Comparison of ENCODE assay signal across 20 cellular contexts in the genomic region with DNA sequence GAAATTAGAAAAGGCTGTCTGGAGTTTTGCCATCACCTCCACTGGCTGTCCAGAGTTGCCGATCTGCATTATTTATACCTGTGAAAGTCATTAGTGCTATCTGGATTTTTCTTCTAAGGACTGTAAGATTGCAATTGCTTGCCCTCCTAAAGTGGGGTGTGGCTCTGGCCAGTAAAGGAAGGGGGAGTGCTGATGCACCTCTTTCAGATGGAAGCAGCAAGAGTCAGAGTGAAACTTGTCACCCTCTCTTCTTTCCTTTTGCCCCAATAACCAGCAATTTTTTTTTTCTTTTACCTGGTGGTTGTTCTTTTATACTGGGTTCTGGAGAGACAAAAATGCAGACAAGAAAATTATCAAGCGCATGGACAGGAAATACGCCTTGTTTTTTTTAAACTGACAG.
DNase-seq lines count a peak whose midpoint lies in the region; ATAC-seq and TF ChIP-seq lines count a peak whose summit lies in the region.
"Had no signal": no experiment of that assay in that cellular context is flagged by ENCODE, and none has a peak within 500 bp of the region (broad histone marks: within the 10 kb centered on the region; RNA-seq: fewer than 3 reads in every experiment).

No MANE protein-coding gene starts in this region.

- DNase-seq in GM23338 (ENCODE audit: low spot score) (no peak), endothelial cell (ENCODE audit: low spot score) (no peak), NCI-H446 treated with DMSO at 0.1 percent for 48 hours (lab: John Stamatoyannopoulos, UW) (no peak), NCI-H1436 treated with DMSO at 0.1 percent for 48 hours (lab: John Stamatoyannopoulos, UW) (no peak), cerebellar cortex (ENCODE audit: low spot score) (no peak)
- DNase-seq: 8988T; ACHN; AML-193; BE2C; CD4-positive, alpha-beta T cell; CD8-positive, alpha-beta memory T cell; DMS 273 treated with DMSO at 0.1 percent for 48 hours; GF-D8; GM23248; H9 had no signal

- TF ChIP-seq CTCF in GM23338 (conservative IDR thresholded peaks at IDR 0.05; ENCODE audit: low read depth in 2 of 2) (no peak), endothelial cell (IDR thresholded peaks at IDR 0.05; ENCODE audit: unreplicated experiment) (no peak)

- H3K27ac Mint-ChIP-seq in GM23338 (no peak overlapping the region), endothelial cell (ENCODE audit: unreplicated experiment) (peak overlapping the region; percentile 30)
- no peak overlapping the region for H3K27ac Mint-ChIP-seq in activated T-helper 17 cell treated with anti-CD3 and anti-CD28 coated beads, Interleukin-2, amount 50 U/mL, for 72 hours
- H3K27ac Mint-ChIP-seq: CD4-positive, alpha-beta T cell; CD8-positive, alpha-beta memory T cell had no signal

- no peaks in the 10 kb centered on the region for H3K36me3 ChIP-seq in GM23338 (ENCODE audit: insufficient read depth)
- H3K36me3 ChIP-seq: BE2C; BLaER1 treated with 17β-estradiol and CSF1 and Interleukin-3, amounts not matched to agents 10 nM and 100 nM had no signal

- no peaks in the 10 kb centered on the region for H3K9me3 Mint-ChIP-seq in GM23338
- H3K9me3 Mint-ChIP-seq in activated T-helper 17 cell treated with anti-CD3 and anti-CD28 coated beads, Interleukin-2, amount 50 U/mL, for 72 hours, result no peaks in the 10 kb centered on the region
- no peaks in the 10 kb centered on the region for H3K9me3 Mint-ChIP-seq in endothelial cell (ENCODE audit: unreplicated experiment)
- H3K9me3 Mint-ChIP-seq: CD14-positive monocyte; CD4-positive, alpha-beta T cell; CD8-positive, alpha-beta memory T cell had no signal

- no peaks in the 10 kb centered on the region for H3K79me2 ChIP-seq in GM23338 (replicated peaks; ENCODE audit: insufficient read depth)

- no peak for ATAC-seq in GM23338
- peak; percentile 21 for ATAC-seq in activated T-helper 17 cell treated with anti-CD3 and anti-CD28 coated beads, Interleukin-2, amount 50 U/mL, for 72 hours (replicated peaks)
- ATAC-seq: A549, HCT116 had no signal

- H3K9me2 ChIP-seq in GM23338 (ENCODE audit: insufficient read depth), result no peaks in the 10 kb centered on the region

- H3K27me3 Mint-ChIP-seq in GM23338 (ENCODE audit: insufficient read depth, low read depth, poor library complexity) (peaks cover 2% of the 10 kb centered on the region), endothelial cell (ENCODE audit: unreplicated experiment) (no peaks in the 10 kb centered on the region)
- H3K27me3 Mint-ChIP-seq in activated T-helper 17 cell treated with anti-CD3 and anti-CD28 coated beads, Interleukin-2, amount 50 U/mL, for 72 hours, result peaks cover 14% of the 10 kb centered on the region
- H3K27me3 Mint-ChIP-seq: CD8-positive, alpha-beta memory T cell had no signal

- H3K4me3 ChIP-seq in GM23338, result no peak overlapping the region
- H3K4me3 ChIP-seq: A549; BLaER1 treated with 17β-estradiol and CSF1 and Interleukin-3, amounts not matched to agents 10 nM and 100 nM; GM23248 had no signal

- H3K4me3 Mint-ChIP-seq in GM23338 (no peak overlapping the region), endothelial cell (ENCODE audit: unreplicated experiment) (no peak overlapping the region)
- no peak overlapping the region for H3K4me3 Mint-ChIP-seq in activated T-helper 17 cell treated with anti-CD3 and anti-CD28 coated beads, Interleukin-2, amount 50 U/mL, for 72 hours
- H3K4me3 Mint-ChIP-seq: CD4-positive, alpha-beta T cell; CD8-positive, alpha-beta memory T cell had no signal

- H3K27ac ChIP-seq in GM23338 (ENCODE audit: low read depth), result no peak overlapping the region
- H3K27ac ChIP-seq: A549; BLaER1 treated with 17β-estradiol and CSF1 and Interleukin-3, amounts not matched to agents 10 nM and 100 nM; GM23248 had no signal

- no peaks in the 10 kb centered on the region for H4K20me1 ChIP-seq in GM23338 (replicated peaks; ENCODE audit: insufficient read depth)
- H4K20me1 ChIP-seq: BLaER1 treated with 17β-estradiol and CSF1 and Interleukin-3, amounts not matched to agents 10 nM and 100 nM had no signal

- no peaks in the 10 kb centered on the region for H3K27me3 ChIP-seq in GM23338 (ENCODE audit: insufficient read depth)
- H3K27me3 ChIP-seq: BE2C; BLaER1 treated with 17β-estradiol and CSF1 and Interleukin-3, amounts not matched to agents 10 nM and 100 nM had no signal

- H3K36me3 Mint-ChIP-seq in GM23338 (ENCODE audit: low read depth), result no peaks in the 10 kb centered on the region
- H3K36me3 Mint-ChIP-seq in activated T-helper 17 cell treated with anti-CD3 and anti-CD28 coated beads, Interleukin-2, amount 50 U/mL, for 72 hours (ENCODE audit: low read depth), result no peaks in the 10 kb centered on the region
- no peaks in the 10 kb centered on the region for H3K36me3 Mint-ChIP-seq in endothelial cell (ENCODE audit: low read depth, unreplicated experiment)
- H3K36me3 Mint-ChIP-seq: CD14-positive monocyte; CD8-positive, alpha-beta memory T cell had no signal

- H3F3A ChIP-seq in GM23338 (replicated peaks; ENCODE audit: low read depth), result no peaks in the 10 kb centered on the region

- H2AFZ ChIP-seq in GM23338, result peak overlapping the region; percentile 23; the same call in 1 of the 2 replicates
- H2AFZ ChIP-seq: GM23248 had no signal

- H3K4me1 ChIP-seq in GM23338 (ENCODE audit: insufficient read depth), result peaks cover 29% of the 10 kb centered on the region
- H3K4me1 ChIP-seq: A549, BE2C had no signal

- H3K4me2 ChIP-seq in GM23338, result peak overlapping the region; percentile 32; the same call in 1 of the 2 replicates
- H3K4me2 ChIP-seq: A549; BLaER1 treated with 17β-estradiol and CSF1 and Interleukin-3, amounts not matched to agents 10 nM and 100 nM had no signal

- H3K4me1 Mint-ChIP-seq in GM23338, result peaks cover 28% of the 10 kb centered on the region
- H3K4me1 Mint-ChIP-seq in activated T-helper 17 cell treated with anti-CD3 and anti-CD28 coated beads, Interleukin-2, amount 50 U/mL, for 72 hours, result no peaks in the 10 kb centered on the region
- peaks cover 58% of the 10 kb centered on the region for H3K4me1 Mint-ChIP-seq in endothelial cell (ENCODE audit: unreplicated experiment)
- H3K4me1 Mint-ChIP-seq: CD8-positive, alpha-beta memory T cell had no signal

TF ChIP-seq in GM23338, 12 proteins besides CTCF, POLR2A, EP300 and RAD21 (continues in another document):
- TF ChIP-seq, protein P1, sequence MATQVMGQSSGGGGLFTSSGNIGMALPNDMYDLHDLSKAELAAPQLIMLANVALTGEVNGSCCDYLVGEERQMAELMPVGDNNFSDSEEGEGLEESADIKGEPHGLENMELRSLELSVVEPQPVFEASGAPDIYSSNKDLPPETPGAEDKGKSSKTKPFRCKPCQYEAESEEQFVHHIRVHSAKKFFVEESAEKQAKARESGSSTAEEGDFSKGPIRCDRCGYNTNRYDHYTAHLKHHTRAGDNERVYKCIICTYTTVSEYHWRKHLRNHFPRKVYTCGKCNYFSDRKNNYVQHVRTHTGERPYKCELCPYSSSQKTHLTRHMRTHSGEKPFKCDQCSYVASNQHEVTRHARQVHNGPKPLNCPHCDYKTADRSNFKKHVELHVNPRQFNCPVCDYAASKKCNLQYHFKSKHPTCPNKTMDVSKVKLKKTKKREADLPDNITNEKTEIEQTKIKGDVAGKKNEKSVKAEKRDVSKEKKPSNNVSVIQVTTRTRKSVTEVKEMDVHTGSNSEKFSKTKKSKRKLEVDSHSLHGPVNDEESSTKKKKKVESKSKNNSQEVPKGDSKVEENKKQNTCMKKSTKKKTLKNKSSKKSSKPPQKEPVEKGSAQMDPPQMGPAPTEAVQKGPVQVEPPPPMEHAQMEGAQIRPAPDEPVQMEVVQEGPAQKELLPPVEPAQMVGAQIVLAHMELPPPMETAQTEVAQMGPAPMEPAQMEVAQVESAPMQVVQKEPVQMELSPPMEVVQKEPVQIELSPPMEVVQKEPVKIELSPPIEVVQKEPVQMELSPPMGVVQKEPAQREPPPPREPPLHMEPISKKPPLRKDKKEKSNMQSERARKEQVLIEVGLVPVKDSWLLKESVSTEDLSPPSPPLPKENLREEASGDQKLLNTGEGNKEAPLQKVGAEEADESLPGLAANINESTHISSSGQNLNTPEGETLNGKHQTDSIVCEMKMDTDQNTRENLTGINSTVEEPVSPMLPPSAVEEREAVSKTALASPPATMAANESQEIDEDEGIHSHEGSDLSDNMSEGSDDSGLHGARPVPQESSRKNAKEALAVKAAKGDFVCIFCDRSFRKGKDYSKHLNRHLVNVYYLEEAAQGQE (IDR thresholded peaks at IDR 0.05; ENCODE audit: unreplicated experiment), result no peak
- TF ChIP-seq ZNF331 (CRISPR knock-in tag; IDR thresholded peaks at IDR 0.05; ENCODE audit: low read depth), result no peak
- TF ChIP-seq ZNF114 (CRISPR knock-in tag; IDR thresholded peaks at IDR 0.05), result no peak
- TF ChIP-seq NANOG (IDR thresholded peaks at IDR 0.05; ENCODE audit: borderline replicate concordance), result no peak
